8 cellular contexts compared by ENCODE assay signal in genomic region chr7:107044347-107045194, GRCh38. TPM values are rescaled to one million over a fixed set of nuclear protein-coding genes. Genes with fewer than 3 reads are reported as not detected.
DNase-seq lines count a peak whose midpoint lies in the region; ATAC-seq and TF ChIP-seq lines count a peak whose summit lies in the region.

Gene PRKAR2B, plus strand, starts transcription at chr7:107044705. Its CDS starts 203 bp downstream, at chr7:107044908.

- TF ChIP-seq EP300 in SK-N-SH (IDR thresholded peaks at IDR 0.05; ENCODE audit: borderline replicate concordance in 1 of 2, low read depth in 1 of 2, low read length in 1 of 2) (0 out of 4 replicates have a peak, but pooled peaks of 1 of the 2 experiments have one; percentile 28), suprapubic skin (IDR thresholded peaks at IDR 0.05) (no peak)

- no peak within 1 kb of the TSS for H3K27ac ChIP-seq in GM23338 (ENCODE audit: low read depth)
- peak within 1 kb of the TSS; percentile 51 to 93 for H3K27ac ChIP-seq in SK-N-SH (ENCODE audit: low read depth in 2 of 2, low read length in 1 of 2)
- H3K27ac ChIP-seq in suprapubic skin = peak within 1 kb of the TSS; percentile 78

- H3K4me3 ChIP-seq in GM23338 (peak within 1 kb of the TSS; percentile 94), Loucy (ENCODE audit: low read length, poor library complexity, severe bottlenecking) (peak within 1 kb of the TSS; percentile 83), SK-N-SH (ENCODE audit: low read depth in 2 of 2, low read length in 1 of 2) (peak within 1 kb of the TSS; percentile 98 to 100), suprapubic skin (peak within 1 kb of the TSS; percentile 65)

- H2AFZ ChIP-seq in GM23338 (peak within 1 kb of the TSS; percentile 92), Loucy (ENCODE audit: low read length) (peak within 1 kb of the TSS; percentile 92), SK-N-SH (ENCODE audit: low read depth) (peak within 1 kb of the TSS; percentile 90)

- WGBS in SK-N-SH (ENCODE audit: low lambda C conversion rate) = 0% methylated on average over 9 of the region's 110 CpGs
- WGBS in suprapubic skin = 0% methylated on average over 4 of the region's 110 CpGs

- H3K9me2 ChIP-seq in GM23338 (ENCODE audit: insufficient read depth) = no peaks in the 10 kb centered on the region
- H3K9me2 ChIP-seq in Loucy (replicated peaks; ENCODE audit: low read depth, low read length) = no peaks in the 10 kb centered on the region
- H3K9me2 ChIP-seq in SK-N-SH = no peaks in the 10 kb centered on the region

- TF ChIP-seq POLR2A in suprapubic skin (IDR thresholded peaks at IDR 0.05) = no peak

- H3K9ac ChIP-seq in Loucy (ENCODE audit: low read depth, low read length, poor library complexity, severe bottlenecking) (peak within 1 kb of the TSS; percentile 23), SK-N-SH (peak within 1 kb of the TSS; percentile 76)

- peaks cover 5% of the 10 kb centered on the region for H3K27me3 ChIP-seq in GM23338 (ENCODE audit: insufficient read depth)
- no peaks in the 10 kb centered on the region for H3K27me3 ChIP-seq in Loucy (ENCODE audit: insufficient read depth, low read length, poor library complexity, severe bottlenecking)
- H3K27me3 ChIP-seq in SK-N-SH (ENCODE audit: insufficient read depth) = no peaks in the 10 kb centered on the region
- H3K27me3 ChIP-seq in suprapubic skin = no peaks in the 10 kb centered on the region

- H3K4me2 ChIP-seq in GM23338 = peak within 1 kb of the TSS; percentile 98
- H3K4me2 ChIP-seq in Loucy (ENCODE audit: low read depth, low read length, poor library complexity, severe bottlenecking) = peak within 1 kb of the TSS; percentile 82
- peak within 1 kb of the TSS; percentile 87 for H3K4me2 ChIP-seq in SK-N-SH

- H3K27me3 Mint-ChIP-seq in GM23338 (ENCODE audit: insufficient read depth, low read depth, poor library complexity) = peaks cover 11% of the 10 kb centered on the region

- H3K79me2 ChIP-seq in GM23338 (replicated peaks; ENCODE audit: insufficient read depth) (peaks cover 38% of the 10 kb centered on the region), Loucy (ENCODE audit: insufficient read depth, low read length) (no peaks in the 10 kb centered on the region), SK-N-SH (ENCODE audit: insufficient read depth) (peaks cover 37% of the 10 kb centered on the region)

- POLR2A ChIA-PET in SK-N-SH (lab: Yijun Ruan, JAX) = interaction anchor here (0.6 to 1.1 kb wide), 4 partner anchors 11 to 327 kb away, joined by 3 to 4 read pairs (median 3); no protein-coding TSS in a partner anchor

- CTCF ChIA-PET in SK-N-SH (lab: Yijun Ruan, JAX) = interaction anchor here (0.8 to 2.4 kb wide), 5 partner anchors 19 to 384 kb away, joined by 3 to 14 read pairs (median 7); partner anchors contain the start of gene CCDC71L

- H3K27ac Mint-ChIP-seq in GM23338 = no peak within 1 kb of the TSS

- H3K36me3 Mint-ChIP-seq in GM23338 (ENCODE audit: low read depth) = peaks cover 2% of the 10 kb centered on the region; the same call in 1 of the 3 replicates

- peak; percentile 82 for ATAC-seq in GM23338

- H3K4me3 Mint-ChIP-seq in GM23338 = peak within 1 kb of the TSS; percentile 88

- peak; percentile 38 for TF ChIP-seq RAD21 in SK-N-SH (IDR thresholded peaks at IDR 0.05; ENCODE audit: low read length)

- peaks cover 39% of the 10 kb centered on the region for H3K4me1 Mint-ChIP-seq in GM23338

- peak; percentile 88 for DNase-seq in DMS53 treated with DMSO at 0.1 percent for 48 hours (lab: John Stamatoyannopoulos, UW; ENCODE audit: unreplicated experiment)
- peak; percentile 90 for DNase-seq in GM23338 (ENCODE audit: low spot score)
- DNase-seq in SK-N-SH = peak; percentile 100
- peak; percentile 72 for DNase-seq in activated naive CD4-positive, alpha-beta T cell treated with anti-CD3 and anti-CD28 coated beads, Interleukin-2, amount 50 U/mL, for 16 hours
- no peak for DNase-seq in glomerular endothelial cell (ENCODE audit: extremely low read depth, low read depth, low spot score)
- peak; percentile 79 for DNase-seq in occipital lobe (lab: John Stamatoyannopoulos, UW)
- DNase-seq in suprapubic skin (ENCODE audit: low spot score in 2 of 2) = peak in 1 of 2 donors; percentile 80

- peak in 1 of 2 experiments; percentile 21; a peak in 1 of 4 replicates for TF ChIP-seq CTCF in GM23338 (conservative IDR thresholded peaks at IDR 0.05; ENCODE audit: low read depth in 2 of 2)
- TF ChIP-seq CTCF in Loucy (conservative IDR thresholded peaks at IDR 0.05; ENCODE audit: low read length) = no peak
- no peak for TF ChIP-seq CTCF in SK-N-SH (IDR thresholded peaks at IDR 0.05)
- no peak for TF ChIP-seq CTCF in suprapubic skin (IDR thresholded peaks at IDR 0.05)

- H4K20me1 ChIP-seq in GM23338 (replicated peaks; ENCODE audit: insufficient read depth) (no peaks in the 10 kb centered on the region), Loucy (ENCODE audit: insufficient read depth, low read length, poor library complexity, severe bottlenecking) (no peaks in the 10 kb centered on the region), SK-N-SH (ENCODE audit: insufficient read depth) (no peaks in the 10 kb centered on the region)

- H3F3A ChIP-seq in GM23338 (replicated peaks; ENCODE audit: low read depth) (no peaks in the 10 kb centered on the region), Loucy (ENCODE audit: low read depth) (0 out of 2 replicates have a peak, but pooled peaks cover 3% of the 10 kb centered on the region), SK-N-SH (replicated peaks; ENCODE audit: insufficient read depth) (peaks cover 19% of the 10 kb centered on the region)

- H3K4me1 ChIP-seq in GM23338 (ENCODE audit: insufficient read depth) (peaks cover 39% of the 10 kb centered on the region), Loucy (ENCODE audit: insufficient read depth, low read length, poor library complexity, severe bottlenecking) (peaks cover 23% of the 10 kb centered on the region), SK-N-SH (ENCODE audit: control insufficient read depth in 1 of 2, insufficient read depth in 2 of 2, low read depth in 1 of 2, low read length in 1 of 2) (peaks cover 12 to 28% of the 10 kb centered on the region in 2 experiments; a peak in 3 of 4 replicates), suprapubic skin (peaks cover 17% of the 10 kb centered on the region)

- H3K36me3 ChIP-seq in GM23338 (ENCODE audit: insufficient read depth) = no peaks in the 10 kb centered on the region
- H3K36me3 ChIP-seq in Loucy (ENCODE audit: insufficient read depth, low read length) = no peaks in the 10 kb centered on the region
- H3K36me3 ChIP-seq in SK-N-SH (replicated peaks in 1 of 2; ENCODE audit: control insufficient read depth in 1 of 2, insufficient read depth in 2 of 2, low read length in 1 of 2) = no peaks in the 10 kb centered on the region
- H3K36me3 ChIP-seq in suprapubic skin = no peaks in the 10 kb centered on the region

- H3K9me3 ChIP-seq in Loucy (ENCODE audit: insufficient read depth, low read depth, low read length) (no peaks in the 10 kb centered on the region), SK-N-SH (no peaks in the 10 kb centered on the region), suprapubic skin (no peaks in the 10 kb centered on the region)

- H3K9me3 Mint-ChIP-seq in GM23338 = no peaks in the 10 kb centered on the region; the same call in 1 of the 3 replicates

TF ChIP-seq in GM23338, 12 proteins besides CTCF, POLR2A, EP300 and RAD21:
- TF ChIP-seq ETS1 (IDR thresholded peaks at IDR 0.05) (no peak), POLR2AphosphoS5 (IDR thresholded peaks at IDR 0.05; ENCODE audit: low read depth) (peak; percentile 43; the same call in 1 of the 2 replicates), CREB1 (CRISPR knock-in tag; IDR thresholded peaks at IDR 0.05; ENCODE audit: low read depth) (no peak)

TF ChIP-seq in SK-N-SH, 30 proteins besides CTCF, POLR2A, EP300 and RAD21 (continues in another document):
- TF ChIP-seq MXI1 (IDR thresholded peaks at IDR 0.05; ENCODE audit: low read depth, low read length) (peak; percentile 96), RFX5 (IDR thresholded peaks at IDR 0.05; ENCODE audit: low read length) (no peak; the same call in 1 of the 2 replicates), RCOR1 (IDR thresholded peaks at IDR 0.05; ENCODE audit: low read length) (peak; percentile 8; the same call in 1 of the 2 replicates), ZBTB33 (IDR thresholded peaks at IDR 0.05; ENCODE audit: borderline replicate concordance, low read depth) (no peak), SMC3 (IDR thresholded peaks at IDR 0.05; ENCODE audit: low read depth, low read length) (no peak), FOXJ3 (CRISPR knock-in tag; IDR thresholded peaks at IDR 0.05) (peak; percentile 12; the same call in 1 of the 2 replicates), MEF2A (IDR thresholded peaks at IDR 0.05; ENCODE audit: borderline replicate concordance, low read depth) (no peak), NFIC (IDR thresholded peaks at IDR 0.05; ENCODE audit: borderline replicate concordance) (no peak), MAX (IDR thresholded peaks at IDR 0.05; ENCODE audit: low read depth) (peak; percentile 67), GABPA (IDR thresholded peaks at IDR 0.05; ENCODE audit: low read depth) (no peak), RXRA (IDR thresholded peaks at IDR 0.05; ENCODE audit: borderline replicate concordance, low read depth) (no peak)

RNA-seq across cellular contexts. Expression of gene PRKAR2B, which starts in this region (rescaled TPM):
- 48.8 and 53.6 TPM in 2 replicates for total RNA-seq in GM23338 (2014; rRNA removed; shearing (Covaris generic))
- polyA plus RNA-seq in GM23338 (2016; fragmentation: Nextera tagmentation; extraction: Ambion mirVana) (50.6 and 76.8 TPM in 2 replicates), SK-N-SH (2012; rRNA removed) (17.3 and 19.3 TPM in 2 replicates)
- 27.9 and 35.2 TPM in 2 replicates for polyA plus RNA-seq in SK-N-SH (2012; cell fraction: cytosol; rRNA removed)
- 4.7 and 9.6 TPM in 2 replicates for polyA plus RNA-seq in SK-N-SH (2012; cell fraction: nucleus; rRNA removed)
- total RNA-seq in glomerular endothelial cell (24.2 and 28.7 TPM in 2 replicates), occipital lobe (227 TPM), suprapubic skin (10 to 100 TPM in 1 of 4 donors, 1 to 10 TPM in 3; 4.2 to 10.8 (median 6.2) TPM)
